In genomic region chr15:60479711-60480110, GRCh38 we compare ENCODE assay signal across 8 cellular contexts.
DNase-seq lines count a peak whose midpoint lies in the region; ATAC-seq and TF ChIP-seq lines count a peak whose summit lies in the region.

No MANE protein-coding gene starts in this region.

- H3K9me3 ChIP-seq in NT2/D1 (ENCODE audit: insufficient read depth, low read length) (no peaks in the 10 kb centered on the region), duodenal mucosa (ENCODE audit: control insufficient read depth in 1 of 2, low read length in 2 of 2) (no peaks in the 10 kb centered on the region), neutrophil (no peaks in the 10 kb centered on the region)

- H3K27me3 ChIP-seq in NT2/D1 (ENCODE audit: insufficient read depth, insufficient read length), result no peaks in the 10 kb centered on the region
- H3K27me3 ChIP-seq in duodenal mucosa (ENCODE audit: control insufficient read depth in 1 of 2, insufficient read depth in 2 of 2, low read length in 2 of 2), result no peaks in the 10 kb centered on the region
- H3K27me3 ChIP-seq in neutrophil, result no peaks in the 10 kb centered on the region

- H3K9ac ChIP-seq in NT2/D1 (ENCODE audit: insufficient read length, low read depth), result no peak overlapping the region
- H3K9ac ChIP-seq in duodenal mucosa (ENCODE audit: low read depth in 1 of 2, low read length in 2 of 2), result peak overlapping the region; percentile 91 to 98

- no peak for TF ChIP-seq CTCF in neutrophil (IDR thresholded peaks at IDR 0.05)

- no peaks in the 10 kb centered on the region for H3K4me1 ChIP-seq in NT2/D1 (ENCODE audit: insufficient read depth, insufficient read length)
- peaks cover 25 to 33% of the 10 kb centered on the region in 2 donors for H3K4me1 ChIP-seq in duodenal mucosa (ENCODE audit: control insufficient read depth in 1 of 2, insufficient read depth in 2 of 2, low read length in 2 of 2)
- H3K4me1 ChIP-seq in neutrophil (ENCODE audit: control insufficient read depth in 1 of 2, insufficient read depth in 1 of 2, low read depth in 1 of 2, low read length in 1 of 2), result peaks cover 13 to 16% of the 10 kb centered on the region in 2 experiments

- peak overlapping the region; percentile 98 for H3K4me3 ChIP-seq in GM08714 (ENCODE audit: low read length)
- peak overlapping the region; percentile 94 for H3K4me3 ChIP-seq in NT2/D1 (ENCODE audit: insufficient read length, low read depth)
- peak overlapping the region; percentile 82 to 97 for H3K4me3 ChIP-seq in duodenal mucosa (ENCODE audit: low read depth in 1 of 2, low read length in 2 of 2)
- H3K4me3 ChIP-seq in neutrophil (ENCODE audit: low read depth in 1 of 2, low read length in 1 of 2), result peak overlapping the region; percentile 78 to 92

- DNase-seq in NT2/D1 (ENCODE audit: low read depth, low spot score), result no peak
- no peak for DNase-seq in head of caudate nucleus
- no peak for DNase-seq in glomerular visceral epithelial cell (ENCODE audit: extremely low spot score)

- H3K36me3 ChIP-seq in NT2/D1 (ENCODE audit: insufficient read depth, insufficient read length, low read length), result peaks cover 20% of the 10 kb centered on the region
- H3K36me3 ChIP-seq in duodenal mucosa (ENCODE audit: control insufficient read depth in 1 of 2, insufficient read depth in 2 of 2, low read length in 2 of 2), result peaks cover 0 to 5% of the 10 kb centered on the region in 2 donors
- peaks cover under 1% of the 10 kb centered on the region for H3K36me3 ChIP-seq in neutrophil

- ATAC-seq in HG02840 (IDR thresholded peaks at IDR 0.05; ENCODE audit: low FRiP score, unreplicated experiment) (no peak), GM21390 (IDR thresholded peaks at IDR 0.05; ENCODE audit: unreplicated experiment) (no peak)

- intact Hi-C loops in head of caudate nucleus (cut with DNase I), result no loop called here

- H3K27ac ChIP-seq in duodenal mucosa (ENCODE audit: low read depth, low read length) (peak overlapping the region; percentile 78), neutrophil (peak overlapping the region; percentile 68)
